Comparison of ENCODE assay signal across 19 cellular contexts in the genomic region with DNA sequence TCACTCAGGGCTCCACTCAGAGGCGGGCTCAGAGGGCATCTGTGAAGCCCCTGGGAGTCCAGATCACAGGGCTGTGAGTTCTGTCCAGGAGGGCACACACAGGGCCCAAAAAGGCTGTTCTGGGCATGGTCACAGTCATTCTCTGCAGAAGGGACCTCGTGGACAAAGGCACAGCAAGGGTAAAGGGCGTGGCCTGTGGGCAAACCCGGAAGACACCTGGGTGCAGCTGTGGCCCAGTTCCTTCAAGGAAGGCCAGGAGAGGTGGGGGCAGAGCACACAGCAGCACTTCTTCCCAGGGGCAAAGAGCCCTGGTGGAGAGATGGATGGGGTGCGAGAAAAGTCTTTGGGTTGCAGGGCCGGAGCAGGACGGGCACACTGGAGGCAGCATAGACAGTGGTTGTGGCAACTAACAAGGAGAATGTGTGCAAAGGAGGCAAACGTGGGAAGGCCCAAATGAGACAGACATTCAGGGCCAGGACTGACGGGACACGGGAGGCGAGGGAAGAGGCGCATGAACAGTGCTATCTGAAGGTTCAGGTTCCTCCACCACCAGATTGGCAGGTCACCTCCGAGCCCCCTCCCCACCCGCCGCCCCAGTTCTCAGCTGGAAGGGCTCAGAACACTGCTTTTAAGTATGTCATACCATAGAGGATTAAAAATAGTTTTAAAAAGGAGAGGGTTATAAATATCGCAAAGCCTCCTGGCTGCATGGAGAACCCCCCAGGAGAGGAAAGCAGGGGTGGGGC.
"Had no signal": no experiment of that assay in that cellular context is flagged by ENCODE, and none has a peak within 500 bp of the region (broad histone marks: within the 10 kb centered on the region; RNA-seq: fewer than 3 reads in every experiment).

No MANE protein-coding gene starts in this region.

- H3K4me1 Mint-ChIP-seq: immature natural killer cell had no signal

- H3K27ac ChIP-seq: cardiac muscle cell, parathyroid adenoma, thoracic aorta had no signal

- H3K4me3 Mint-ChIP-seq: activated CD8-positive, alpha-beta T cell treated with anti-CD3 and anti-CD28 coated beads for 36 hours; activated T-cell treated with anti-CD3 and anti-CD28 coated beads, Interleukin-2, amount 50 U/mL, for 4 hours; effector memory CD8-positive, alpha-beta T cell; immature natural killer cell; stimulated activated naive CD8-positive, alpha-beta T cell treated with anti-CD3 and anti-CD28 coated beads, Interleukin-15, Interleukin-2, amounts not matched to agents 100 ng/mL and 50 ng/mL, for 24 hours; T-helper 17 cell had no signal

- H3K9me3 Mint-ChIP-seq: activated CD8-positive, alpha-beta T cell treated with anti-CD3 and anti-CD28 coated beads for 36 hours; activated T-cell treated with anti-CD3 and anti-CD28 coated beads, Interleukin-2, amount 50 U/mL, for 4 hours; effector memory CD8-positive, alpha-beta T cell; immature natural killer cell; stimulated activated naive CD8-positive, alpha-beta T cell treated with anti-CD3 and anti-CD28 coated beads, Interleukin-15, Interleukin-2, amounts not matched to agents 100 ng/mL and 50 ng/mL, for 24 hours had no signal

- H3K9me3 ChIP-seq: heart left ventricle, thoracic aorta had no signal

- H3K36me3 ChIP-seq: cardiac muscle cell, heart left ventricle, thoracic aorta had no signal

- H3K36me3 Mint-ChIP-seq: immature natural killer cell had no signal

- H3K4me3 ChIP-seq: cardiac muscle cell, heart left ventricle, lung, thoracic aorta had no signal

- H3K27ac Mint-ChIP-seq: activated CD8-positive, alpha-beta T cell treated with anti-CD3 and anti-CD28 coated beads for 36 hours; stimulated activated naive CD8-positive, alpha-beta T cell treated with anti-CD3 and anti-CD28 coated beads, Interleukin-15, Interleukin-2, amounts not matched to agents 100 ng/mL and 50 ng/mL, for 24 hours; T-helper 17 cell had no signal

- H3K27me3 Mint-ChIP-seq: naive B cell; stimulated activated naive CD8-positive, alpha-beta T cell treated with anti-CD3 and anti-CD28 coated beads, Interleukin-15, Interleukin-2, amounts not matched to agents 100 ng/mL and 50 ng/mL, for 24 hours had no signal

- ATAC-seq: activated CD8-positive, alpha-beta T cell treated with anti-CD3 and anti-CD28 coated beads for 36 hours; activated T-cell treated with anti-CD3 and anti-CD28 coated beads, Interleukin-2, amount 50 U/mL, for 4 hours; effector memory CD8-positive, alpha-beta T cell; T-helper 17 cell had no signal

- DNase-seq: activated CD4-positive, alpha-beta T cell treated with anti-CD3 and anti-CD28 coated beads for 4 hours; activated CD8-positive, alpha-beta T cell treated with anti-CD3 and anti-CD28 coated beads for 36 hours; activated effector memory CD4-positive, alpha-beta T cell treated with Interleukin-2 at 50 U/mL for 16 hours; activated naive CD4-positive, alpha-beta T cell treated with anti-CD3 and anti-CD28 coated beads, Interleukin-2, amount 50 U/mL, for 16 hours; activated T-cell treated with anti-CD3 and anti-CD28 coated beads, Interleukin-2, amount 50 U/mL, for 4 hours; effector memory CD8-positive, alpha-beta T cell; immature natural killer cell; naive B cell; retina; stimulated activated CD4-positive, alpha-beta T cell treated with anti-CD3 and anti-CD28 coated beads, Interleukin-15, amount 100 ng/mL, for 24 hours; stimulated activated CD4-positive, alpha-beta T cell treated with anti-CD3 and anti-CD28 coated beads, Interleukin-4, amount 100 ng/mL, for 4 hours; stimulated activated CD8-positive, alpha-beta memory T cell treated with anti-CD3 and anti-CD28 coated beads, Interleukin-4, amount 100 ng/mL, for 48 hours; T-helper 17 cell had no signal
